ENCODE assay signal across 21 cellular contexts in genomic region chr19:19465436-19466070, GRCh38. TPM values are rescaled to one million over a fixed set of nuclear protein-coding genes. Genes with fewer than 3 reads are reported as not detected.
DNase-seq lines count a peak whose midpoint lies in the region; ATAC-seq, FAIRE-seq and TF ChIP-seq lines count a peak whose summit lies in the region.
"Had no signal": no experiment of that assay in that cellular context is flagged by ENCODE, and none has a peak within 500 bp of the region (broad histone marks: within the 10 kb centered on the region; RNA-seq: fewer than 3 reads in every experiment).

No MANE protein-coding gene starts in this region.

- H3K4me1 ChIP-seq in GM12878 (ENCODE audit: control insufficient read depth, insufficient read depth, low read length): peaks cover 28% of the 10 kb centered on the region

- CTCF ChIA-PET in GM12878 (lab: Yijun Ruan, JAX): no interaction called here

- TF ChIP-seq EP300 in GM12878 (IDR thresholded peaks at IDR 0.05; ENCODE audit: borderline replicate concordance in 1 of 2, control insufficient read depth in 1 of 2, low read depth in 2 of 2, low read length in 2 of 2): no peak

- H3K27me3 ChIP-seq in GM12878 (replicated peaks in 1 of 2; ENCODE audit: control insufficient read depth in 2 of 2, insufficient read depth in 2 of 2, low read length in 1 of 2): no peaks in the 10 kb centered on the region
- H3K27me3 ChIP-seq: gastrocnemius medialis, ovary, upper lobe of right lung had no signal

- POLR2A ChIA-PET in GM12878 (lab: Charles Lee): no interaction called here

- H3K36me3 ChIP-seq in GM12878 (ENCODE audit: control insufficient read depth in 2 of 2, insufficient read depth in 2 of 2, low read length in 1 of 2): peaks cover 24 to 37% of the 10 kb centered on the region in 2 experiments
- H3K36me3 ChIP-seq: ovary had no signal

- no peak overlapping the region for H2AFZ ChIP-seq in GM12878 (ENCODE audit: control insufficient read depth, low read depth, low read length)

- H3K9ac ChIP-seq in GM12878 (ENCODE audit: control insufficient read depth, insufficient read depth, low read length): no peak overlapping the region

- no peak for FAIRE-seq in GM12878 (lab: Jason Lieb, UNC)
- FAIRE-seq: colon, RCC 7860 had no signal

- H3K9me3 Mint-ChIP-seq in activated T-cell treated with anti-CD3 and anti-CD28 coated beads, Interleukin-2, amount 50 U/mL, for 24 hours: peaks cover 20% of the 10 kb centered on the region
- H3K9me3 Mint-ChIP-seq in stimulated activated memory B cell treated with anti-CD40 and anti-IgM and Interleukin-4, amounts not matched to agents 10 μg/mL and 1 μg/mL and 100 μg/mL, for 72 hours: peaks cover 8% of the 10 kb centered on the region

- DNase-seq in activated T-cell treated with anti-CD3 and anti-CD28 coated beads, Interleukin-2, amount 50 U/mL, for 24 hours: no peak
- DNase-seq in activated T-cell treated with anti-CD3 and anti-CD28 coated beads for 4 hours: no peak
- DNase-seq in GM12878 (ENCODE audit: low read depth, low spot score): no peak
- DNase-seq in myocyte (ENCODE audit: low read depth): peak; percentile 94
- DNase-seq in omental fat pad (ENCODE audit: low spot score): no peak
- DNase-seq in activated effector memory CD4-positive, alpha-beta T cell treated with anti-CD3 and anti-CD28 coated beads, Interleukin-2, amount 50 U/mL, for 16 hours: no peak
- DNase-seq in dedifferentiated amniotic fluid mesenchymal stem cell (ENCODE audit: extremely low spot score): no peak
- DNase-seq: 8988T; activated CD4-positive, alpha-beta T cell treated with anti-CD3 and anti-CD28 coated beads, Interleukin-2, amount 50 U/mL, for 1 hour; activated T-cell treated with anti-CD3 and anti-CD28 coated beads, Interleukin-2, amount 50 U/mL, for 48 hours; amniotic stem cell; gastrocnemius medialis; IMR-90; mammary epithelial cell; NCI-H1092 treated with DMSO at 0.1 percent for 48 hours; upper lobe of right lung had no signal

- H3K4me3 Mint-ChIP-seq in activated T-cell treated with anti-CD3 and anti-CD28 coated beads, Interleukin-2, amount 50 U/mL, for 24 hours: no peak overlapping the region
- no peak overlapping the region for H3K4me3 Mint-ChIP-seq in stimulated activated memory B cell treated with anti-CD40 and anti-IgM and Interleukin-4, amounts not matched to agents 10 μg/mL and 1 μg/mL and 100 μg/mL, for 72 hours

- intact Hi-C loops in GM12878 (cut with micrococcal nuclease; ENCODE audit: unreplicated experiment): no loop called here

- SMC1A ChIA-PET in GM12878 (lab: Charles Lee; ENCODE audit: uncharacterized antibody, unreplicated experiment): no interaction called here

- peak overlapping the region; percentile 91 for H3K27ac Mint-ChIP-seq in activated T-cell treated with anti-CD3 and anti-CD28 coated beads, Interleukin-2, amount 50 U/mL, for 24 hours
- peak overlapping the region; percentile 89 for H3K27ac Mint-ChIP-seq in stimulated activated memory B cell treated with anti-CD40 and anti-IgM and Interleukin-4, amounts not matched to agents 10 μg/mL and 1 μg/mL and 100 μg/mL, for 72 hours

- RAD21 ChIA-PET in GM12878 (lab: Charles Lee; ENCODE audit: unreplicated experiment): no interaction called here

- no peaks in the 10 kb centered on the region for H3K27me3 Mint-ChIP-seq in activated T-cell treated with anti-CD3 and anti-CD28 coated beads, Interleukin-2, amount 50 U/mL, for 24 hours
- no peaks in the 10 kb centered on the region for H3K27me3 Mint-ChIP-seq in stimulated activated memory B cell treated with anti-CD40 and anti-IgM and Interleukin-4, amounts not matched to agents 10 μg/mL and 1 μg/mL and 100 μg/mL, for 72 hours

- H3K36me3 Mint-ChIP-seq in activated T-cell treated with anti-CD3 and anti-CD28 coated beads, Interleukin-2, amount 50 U/mL, for 24 hours (ENCODE audit: low read depth): peaks cover 78% of the 10 kb centered on the region
- peaks cover 56% of the 10 kb centered on the region for H3K36me3 Mint-ChIP-seq in stimulated activated memory B cell treated with anti-CD40 and anti-IgM and Interleukin-4, amounts not matched to agents 10 μg/mL and 1 μg/mL and 100 μg/mL, for 72 hours

- H3K79me2 ChIP-seq in GM12878 (ENCODE audit: control insufficient read depth, insufficient read depth, low read length): peaks cover 38% of the 10 kb centered on the region

- TF ChIP-seq CTCF in GM12878 (IDR thresholded peaks at IDR 0.05 in 2 of 3, conservative IDR thresholded peaks at IDR 0.05 in 1 of 3; ENCODE audit: control insufficient read depth in 2 of 3, extremely low read depth in 1 of 3, insufficient read depth in 1 of 3, low read depth in 3 of 3, low read length in 3 of 3) (no peak), omental fat pad (IDR thresholded peaks at IDR 0.05) (no peak)

- BruUV-seq in GM12878 (replicated peaks; lab: Mats Ljungman, UMichigan): no TSS peak

- no peak overlapping the region for H3K27ac ChIP-seq in GM12878 (ENCODE audit: control insufficient read depth, insufficient read depth)

- no peak overlapping the region for H3K4me3 ChIP-seq in GM12878
- H3K4me3 ChIP-seq: gastrocnemius medialis, ovary, skin epidermis, upper lobe of right lung had no signal

- in situ Hi-C loops in GM12878 (cut with MboI): no loop called here

- H3K4me2 ChIP-seq in GM12878 (ENCODE audit: control insufficient read depth, insufficient read depth): no peak overlapping the region

- WGBS in GM12878 (ENCODE audit: insufficient coverage, insufficient replicate concordance, low lambda C conversion rate, missing lambda C conversion rate): 99% methylated on average over 12 of the region's 12 CpGs

- ATAC-seq in GM12878 (no peak), omental fat pad (ENCODE audit: low FRiP score) (no peak)
- ATAC-seq in stimulated activated memory B cell treated with anti-CD40 and anti-IgM and Interleukin-4, amounts not matched to agents 10 μg/mL and 1 μg/mL and 100 μg/mL, for 72 hours: no peak
- ATAC-seq: gastrocnemius medialis had no signal

- peak; percentile 22; the same call in 1 of the 2 replicates for TF ChIP-seq POLR2A in GM12878 (IDR thresholded peaks at IDR 0.05; ENCODE audit: low read depth, low read length)

- peaks cover 39% of the 10 kb centered on the region for H3K9me3 ChIP-seq in GM12878 (replicated peaks; ENCODE audit: control insufficient read depth, insufficient read depth, low read length)
- H3K9me3 ChIP-seq: ovary had no signal

- H3K4me1 Mint-ChIP-seq in activated T-cell treated with anti-CD3 and anti-CD28 coated beads, Interleukin-2, amount 50 U/mL, for 24 hours (ENCODE audit: low read depth): peaks cover 70% of the 10 kb centered on the region
- H3K4me1 Mint-ChIP-seq in stimulated activated memory B cell treated with anti-CD40 and anti-IgM and Interleukin-4, amounts not matched to agents 10 μg/mL and 1 μg/mL and 100 μg/mL, for 72 hours: peaks cover 61% of the 10 kb centered on the region

- no peaks in the 10 kb centered on the region for H4K20me1 ChIP-seq in GM12878 (ENCODE audit: control insufficient read depth, insufficient read depth)

- TF ChIP-seq RAD21 in GM12878 (IDR thresholded peaks at IDR 0.05; ENCODE audit: insufficient read depth, low read depth, low read length): no peak

TF ChIP-seq in GM12878, 131 proteins besides CTCF, POLR2A, EP300 and RAD21 (continues in another document):
- TF ChIP-seq KDM1A (IDR thresholded peaks at IDR 0.05; ENCODE audit: borderline replicate concordance): no peak
- no peak for TF ChIP-seq HCFC1 (IDR thresholded peaks at IDR 0.05; ENCODE audit: low read length)
- no peak for TF ChIP-seq SRF (IDR thresholded peaks at IDR 0.05; ENCODE audit: low read depth in 2 of 2, low read length in 2 of 2)
- no peak for TF ChIP-seq PAX5 (IDR thresholded peaks at IDR 0.05; ENCODE audit: borderline replicate concordance, low read depth, low read length)
- no peak for TF ChIP-seq SIN3A (IDR thresholded peaks at IDR 0.05; ENCODE audit: low read depth, low read length)

RNA-seq across cellular contexts. Expression of gene TSSK6, which starts 49.8 kb away (rescaled TPM):
- total RNA-seq in GM12878 (2013; cell fraction: nucleolus; rRNA removed): 10.2 and 12.0 TPM in 2 replicates
- total RNA-seq in GM12878 (2014; rRNA removed) (0.82 and 1.6 TPM in 2 replicates), GM12878 (2014; rRNA removed; fragmentation: Illumina TruSeq; extraction: Trizol) (0.49 and 0.55 TPM in 2 replicates), GM12878 (2021) (2.3 and 2.9 TPM in 2 replicates), myocyte (0.91 and 1.4 TPM in 2 replicates), omental fat pad (1 to 10 TPM in 2 of 4 donors, under 1 TPM in 1, not detected in 1; 0.75 to 3.6 (median 1.3) TPM)
- 0.58 TPM for polyA plus RNA-seq in GM12878 (2011; ENCODE audit: low read depth)
- polyA plus RNA-seq in GM12878 (2011; rRNA removed) (0.76 and 1.5 TPM in 2 replicates), GM12878 (2014; fragmentation: Illumina TruSeq; extraction: Trizol) (0.06 TPM in 1 of 2 replicates, not detected in the other), GM12878 (2014; fragmentation: Nextera tagmentation; extraction: Ambion mirVana) (not detected), GM12878 (2014; rRNA removed) (3.6 and 3.7 TPM in 2 replicates), GM12878 (2016; fragmentation: Nextera tagmentation; extraction: Ambion mirVana) (under 1 TPM; 0.38 to 0.47 TPM)
- polyA plus RNA-seq in GM12878 (2011; cell fraction: cytosol; rRNA removed): 3.1 and 4.8 TPM in 2 replicates
- 12.7 and 13.5 TPM in 2 replicates for polyA plus RNA-seq in GM12878 (2011; cell fraction: nucleus; rRNA removed)
- 1.7 and 2.8 TPM in 2 replicates for polyA plus RNA-seq in GM12878 (2012)
- 1.7 and 5.9 TPM in 2 replicates for polyA minus RNA-seq in GM12878 (2011; rRNA and poly(A)+ RNA removed)
- 2.1 and 3.7 TPM in 2 replicates for polyA minus RNA-seq in GM12878 (2011; cell fraction: cytosol; rRNA and poly(A)+ RNA removed)
- polyA minus RNA-seq in GM12878 (2011; cell fraction: nucleus; rRNA and poly(A)+ RNA removed): 13.4 and 18.7 TPM in 2 replicates
- polyA plus RNA-seq in myocyte (2012): 2.8 TPM

RNA-seq across cellular contexts. Expression of gene NDUFA13, which starts 50.5 kb away (rescaled TPM):
- 144 and 157 TPM in 2 replicates for total RNA-seq in GM12878 (2013; cell fraction: nucleolus; rRNA removed)
- 263 and 284 TPM in 2 replicates for total RNA-seq in GM12878 (2014; rRNA removed)
- total RNA-seq in GM12878 (2014; rRNA removed; fragmentation: Illumina TruSeq; extraction: Trizol): 303 and 329 TPM in 2 replicates
- total RNA-seq in GM12878 (2021): 462 and 473 TPM in 2 replicates
- 1,149 TPM for polyA plus RNA-seq in GM12878 (2011; ENCODE audit: low read depth)
- polyA plus RNA-seq in GM12878 (2011; rRNA removed): 282 and 475 TPM in 2 replicates
- polyA plus RNA-seq in GM12878 (2011; cell fraction: cytosol; rRNA removed): 834 and 1,057 TPM in 2 replicates
- 373 and 417 TPM in 2 replicates for polyA plus RNA-seq in GM12878 (2011; cell fraction: nucleus; rRNA removed)
- polyA plus RNA-seq in GM12878 (2012): 244 and 350 TPM in 2 replicates
- polyA plus RNA-seq in GM12878 (2014; fragmentation: Illumina TruSeq; extraction: Trizol): 53.4 and 224 TPM in 2 replicates
- polyA plus RNA-seq in GM12878 (2014; fragmentation: Nextera tagmentation; extraction: Ambion mirVana): 100 to 1,000 TPM; 232 to 449 TPM
- polyA plus RNA-seq in GM12878 (2014; rRNA removed): 528 and 564 TPM in 2 replicates
- 100 to 1,000 TPM; 566 to 586 TPM for polyA plus RNA-seq in GM12878 (2016; fragmentation: Nextera tagmentation; extraction: Ambion mirVana)
- polyA minus RNA-seq in GM12878 (2011; rRNA and poly(A)+ RNA removed): 117 and 160 TPM in 2 replicates
- 69.2 and 95.4 TPM in 2 replicates for polyA minus RNA-seq in GM12878 (2011; cell fraction: cytosol; rRNA and poly(A)+ RNA removed)
- 44.1 and 69.0 TPM in 2 replicates for polyA minus RNA-seq in GM12878 (2011; cell fraction: nucleus; rRNA and poly(A)+ RNA removed)
- total RNA-seq in myocyte: 18.0 and 46.5 TPM in 2 replicates
- 588 TPM for polyA plus RNA-seq in myocyte (2012)
- total RNA-seq in omental fat pad: 10 to 100 TPM; 57.4 to 97.2 (median 63.9) TPM
